In the genomic region with DNA sequence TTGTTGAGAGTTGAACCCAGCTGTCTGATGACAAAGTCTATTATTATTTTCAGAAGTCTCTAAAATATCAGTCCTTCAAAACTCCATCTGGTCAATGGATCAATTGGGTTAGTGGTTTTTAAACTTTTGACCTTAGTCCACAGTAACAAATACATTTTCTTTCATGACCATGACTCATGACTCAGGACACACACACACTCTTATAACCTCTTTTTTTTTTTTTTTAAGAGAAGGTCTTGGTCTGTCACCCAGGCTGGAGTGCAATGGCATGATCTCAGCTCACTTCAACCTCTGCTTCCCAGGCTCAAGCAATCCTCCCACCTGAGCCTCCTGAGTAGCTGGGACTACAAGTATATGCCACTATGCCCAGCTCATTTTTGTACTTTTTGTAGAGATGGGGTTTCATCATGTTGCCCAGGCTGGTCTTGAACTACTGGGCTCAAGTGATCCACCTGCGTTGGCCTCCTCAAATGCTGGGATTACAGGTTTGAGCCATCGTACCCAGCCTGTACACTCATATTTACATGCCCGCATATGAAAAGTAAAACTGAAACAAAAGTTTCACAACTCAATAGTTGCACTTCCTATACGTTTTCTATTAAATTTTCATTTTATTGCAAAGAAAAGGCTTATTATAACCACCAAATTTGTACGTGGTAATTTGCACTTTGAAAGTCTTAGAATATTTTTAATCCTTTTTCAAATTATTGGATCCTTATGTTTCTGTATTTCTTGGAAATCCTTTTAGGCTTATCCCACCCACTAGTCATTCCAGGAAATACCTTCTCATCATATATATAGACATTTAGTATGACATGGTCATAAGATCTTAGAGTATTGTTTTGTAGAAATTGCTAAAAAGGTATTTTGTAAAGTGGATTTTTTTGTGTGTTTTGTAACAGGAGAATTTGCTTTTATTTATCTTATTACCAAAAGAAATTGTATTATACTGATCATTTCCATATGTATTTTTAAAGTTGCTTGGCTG, we compare ENCODE assay signal across 1 cellular context.
TF ChIP-seq lines count a peak whose summit lies in the region.

No MANE protein-coding gene starts in this region.

TF ChIP-seq in SK-N-SH treated with all-trans-retinoic acid at 6 μM for 48 hours, 23 proteins besides CTCF, POLR2A, EP300 and RAD21 (continued from another document):
- TF ChIP-seq, protein P1, sequence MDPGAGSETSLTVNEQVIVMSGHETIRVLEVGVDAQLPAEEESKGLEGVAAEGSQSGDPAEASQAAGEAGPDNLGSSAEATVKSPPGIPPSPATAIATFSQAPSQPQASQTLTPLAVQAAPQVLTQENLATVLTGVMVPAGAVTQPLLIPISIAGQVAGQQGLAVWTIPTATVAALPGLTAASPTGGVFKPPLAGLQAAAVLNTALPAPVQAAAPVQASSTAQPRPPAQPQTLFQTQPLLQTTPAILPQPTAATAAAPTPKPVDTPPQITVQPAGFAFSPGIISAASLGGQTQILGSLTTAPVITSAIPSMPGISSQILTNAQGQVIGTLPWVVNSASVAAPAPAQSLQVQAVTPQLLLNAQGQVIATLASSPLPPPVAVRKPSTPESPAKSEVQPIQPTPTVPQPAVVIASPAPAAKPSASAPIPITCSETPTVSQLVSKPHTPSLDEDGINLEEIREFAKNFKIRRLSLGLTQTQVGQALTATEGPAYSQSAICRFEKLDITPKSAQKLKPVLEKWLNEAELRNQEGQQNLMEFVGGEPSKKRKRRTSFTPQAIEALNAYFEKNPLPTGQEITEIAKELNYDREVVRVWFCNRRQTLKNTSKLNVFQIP (CRISPR knock-in tag; IDR thresholded peaks at IDR 0.05; ENCODE audit: borderline replicate concordance, low read depth) = no peak
- TF ChIP-seq ZC3H10 (CRISPR knock-in tag; IDR thresholded peaks at IDR 0.05) (no peak), ISL1 (CRISPR knock-in tag; IDR thresholded peaks at IDR 0.05) (no peak), RARB (CRISPR knock-in tag; IDR thresholded peaks at IDR 0.05) (no peak), ZFP3 (CRISPR knock-in tag; IDR thresholded peaks at IDR 0.05) (no peak), TOX (CRISPR knock-in tag; IDR thresholded peaks at IDR 0.05; ENCODE audit: borderline replicate concordance) (no peak), GLIS3 (CRISPR knock-in tag; IDR thresholded peaks at IDR 0.05) (no peak)
TF ChIP-seq in SK-N-SH treated with all-trans-retinoic acid at 6 μM for 48 hours: peak in this region for 0.
